ENCODE assay signal across 16 cellular contexts in the genomic region with DNA sequence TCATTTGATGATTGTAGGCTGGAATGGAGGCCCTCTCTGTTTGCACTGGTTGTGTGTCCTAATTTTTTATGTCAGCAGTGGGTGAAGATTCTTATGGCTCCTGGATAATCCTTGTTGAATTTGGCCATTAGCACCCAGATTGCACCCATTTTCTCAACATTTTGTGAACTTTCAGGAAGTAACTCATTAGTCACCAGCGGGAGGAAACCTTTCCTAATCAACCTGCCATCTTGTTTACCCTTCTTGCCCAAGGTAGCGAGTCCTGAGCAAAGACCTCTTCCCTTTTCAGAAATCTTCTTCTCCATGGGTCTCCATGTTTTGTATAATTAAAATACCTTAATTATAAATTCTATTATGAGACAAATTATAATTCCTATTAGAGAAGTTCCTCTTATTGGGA.
"Had no signal": no experiment of that assay in that cellular context is flagged by ENCODE, and none has a peak within 500 bp of the region (broad histone marks: within the 10 kb centered on the region; RNA-seq: fewer than 3 reads in every experiment).

No MANE protein-coding gene starts in this region.

- H3K4me2 ChIP-seq: smooth muscle cell had no signal

- DNase-seq: activated CD4-positive, alpha-beta T cell treated with anti-CD3 and anti-CD28 coated beads, Interleukin-2, amount 50 U/mL, for 1 hour; activated naive CD4-positive, alpha-beta T cell treated with anti-CD3 and anti-CD28 coated beads for 36 hours; activated naive CD8-positive, alpha-beta T cell treated with anti-CD3 and anti-CD28 coated beads, Interleukin-2, amount 50 U/mL, for 24 hours; aorta; effector memory CD4-positive, alpha-beta T cell; foreskin melanocyte; kidney glomerular epithelial cell; right lobe of liver; T-helper 9 cell had no signal

- H3K27me3 Mint-ChIP-seq: activated naive CD8-positive, alpha-beta T cell treated with anti-CD3 and anti-CD28 coated beads, Interleukin-2, amount 50 U/mL, for 24 hours; dendritic cell treated with granulocyte-macrophage colony-stimulating factor and Interleukin-4, amounts not matched to agents 40 ng/mL and 50 ng/mL, for 4 days; stimulated activated naive CD8-positive, alpha-beta T cell treated with anti-CD3 and anti-CD28 coated beads, Interleukin-15, Interleukin-2, amounts not matched to agents 100 ng/mL and 50 ng/mL, for 24 hours; type B pancreatic cell had no signal

- H3K27ac ChIP-seq: epithelial cell of prostate had no signal

- H3K4me3 Mint-ChIP-seq: activated naive CD4-positive, alpha-beta T cell treated with anti-CD3 and anti-CD28 coated beads for 36 hours; activated naive CD8-positive, alpha-beta T cell treated with anti-CD3 and anti-CD28 coated beads, Interleukin-2, amount 50 U/mL, for 24 hours; dendritic cell treated with granulocyte-macrophage colony-stimulating factor and Interleukin-4, amounts not matched to agents 40 ng/mL and 50 ng/mL, for 4 days; stimulated activated naive CD8-positive, alpha-beta T cell treated with anti-CD3 and anti-CD28 coated beads, Interleukin-15, Interleukin-2, amounts not matched to agents 100 ng/mL and 50 ng/mL, for 24 hours; type B pancreatic cell had no signal

- ATAC-seq: activated CD4-positive, CD25-positive, alpha-beta regulatory T cell treated with anti-CD3 and anti-CD28 coated beads, Interleukin-2, amount 50 U/mL, for 24 hours; activated naive CD8-positive, alpha-beta T cell treated with anti-CD3 and anti-CD28 coated beads, Interleukin-2, amount 50 U/mL, for 24 hours had no signal

- H3K4me3 ChIP-seq: right lobe of liver, smooth muscle cell had no signal

- H3K9me3 ChIP-seq: right lobe of liver had no signal

- H3K27ac Mint-ChIP-seq: activated naive CD4-positive, alpha-beta T cell treated with anti-CD3 and anti-CD28 coated beads for 36 hours; activated naive CD8-positive, alpha-beta T cell treated with anti-CD3 and anti-CD28 coated beads, Interleukin-2, amount 50 U/mL, for 24 hours; activated T-helper 2 cell treated with anti-CD3 and anti-CD28 coated beads, Interferon-gamma antibody, Interleukin-2, Interleukin-4, amounts not matched to agents 10 μg/mL and 5 μg/mL and 100 μg/mL, durations not matched to agents 14 hours and 24 hours and 36 hours; dendritic cell treated with granulocyte-macrophage colony-stimulating factor and Interleukin-4, amounts not matched to agents 40 ng/mL and 50 ng/mL, for 4 days; stimulated activated naive CD8-positive, alpha-beta T cell treated with anti-CD3 and anti-CD28 coated beads, Interleukin-15, Interleukin-2, amounts not matched to agents 100 ng/mL and 50 ng/mL, for 24 hours; type B pancreatic cell had no signal

- H3K27me3 ChIP-seq: right lobe of liver had no signal

- H3K9me3 Mint-ChIP-seq: activated naive CD4-positive, alpha-beta T cell treated with anti-CD3 and anti-CD28 coated beads for 36 hours; activated naive CD8-positive, alpha-beta T cell treated with anti-CD3 and anti-CD28 coated beads, Interleukin-2, amount 50 U/mL, for 24 hours; activated T-helper 2 cell treated with anti-CD3 and anti-CD28 coated beads, Interferon-gamma antibody, Interleukin-2, Interleukin-4, amounts not matched to agents 10 μg/mL and 5 μg/mL and 100 μg/mL, durations not matched to agents 14 hours and 24 hours and 36 hours; dendritic cell treated with granulocyte-macrophage colony-stimulating factor and Interleukin-4, amounts not matched to agents 40 ng/mL and 50 ng/mL, for 4 days; stimulated activated naive CD8-positive, alpha-beta T cell treated with anti-CD3 and anti-CD28 coated beads, Interleukin-15, Interleukin-2, amounts not matched to agents 100 ng/mL and 50 ng/mL, for 24 hours; type B pancreatic cell had no signal

- H3K4me1 ChIP-seq: right lobe of liver had no signal
